ENCODE assay signal across 1 cellular context in genomic region chr1:151158751-151159251, GRCh38.
A peak's percentile ranks its signal among the peaks of the same experiment; 100 is the strongest.
TF ChIP-seq lines count a peak whose summit lies in the region.

No MANE protein-coding gene starts in this region.

TF ChIP-seq in H1, 55 proteins besides CTCF, POLR2A, EP300 and RAD21:
- no peak for TF ChIP-seq EZH2 (IDR thresholded peaks at IDR 0.05; ENCODE audit: low read depth, low read length, severe bottlenecking)
- TF ChIP-seq, protein P1, sequence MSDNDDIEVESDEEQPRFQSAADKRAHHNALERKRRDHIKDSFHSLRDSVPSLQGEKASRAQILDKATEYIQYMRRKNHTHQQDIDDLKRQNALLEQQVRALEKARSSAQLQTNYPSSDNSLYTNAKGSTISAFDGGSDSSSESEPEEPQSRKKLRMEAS (IDR thresholded peaks at IDR 0.05) = 0 out of 2 replicates have a peak, but pooled peaks have one; percentile 30
